Comparison of ENCODE assay signal across 10 cellular contexts in genomic region chr19:46416077-46416709, GRCh38. TPM values are rescaled to one million over a fixed set of nuclear protein-coding genes. Genes with fewer than 3 reads are reported as not detected.
A peak's percentile ranks its signal among the peaks of the same experiment; 100 is the strongest.
DNase-seq lines count a peak whose midpoint lies in the region; ATAC-seq lines count a peak whose summit lies in the region.
"Had no signal": no experiment of that assay in that cellular context is flagged by ENCODE, and none has a peak within 500 bp of the region (broad histone marks: within the 10 kb centered on the region; RNA-seq: fewer than 3 reads in every experiment).

No MANE protein-coding gene starts in this region.

- H3K9ac ChIP-seq in adipocyte (ENCODE audit: low read length), result peak overlapping the region; percentile 84

- peaks cover 6% of the 10 kb centered on the region for H3K27me3 ChIP-seq in adipocyte (replicated peaks; ENCODE audit: control insufficient read depth, insufficient read depth, low read length)

- H3K9me3 ChIP-seq in adipocyte (ENCODE audit: control insufficient read depth, low read length), result no peaks in the 10 kb centered on the region

- ATAC-seq in left cardiac atrium (peak; percentile 48 to 71), HG03135 (IDR thresholded peaks at IDR 0.05; ENCODE audit: unreplicated experiment) (no peak), HG03175 (IDR thresholded peaks at IDR 0.05; ENCODE audit: unreplicated experiment) (no peak)

- DNase-seq in NCI-H446 (lab: John Stamatoyannopoulos, UW) (peak; percentile 26 to 79), NCI-H446 treated with DMSO at 0.1 percent for 48 hours (lab: John Stamatoyannopoulos, UW) (no peak), NCI-H2107 (lab: John Stamatoyannopoulos, UW) (peak; percentile 52), adipocyte (ENCODE audit: low read depth) (peak; percentile 96), left cardiac atrium (peak; percentile 94), posterior cingulate gyrus (peak; percentile 73 to 98 (median 87))

- H3K36me3 ChIP-seq in adipocyte (ENCODE audit: control insufficient read depth, insufficient read depth, low read length, severe bottlenecking), result no peaks in the 10 kb centered on the region

- H3K4me1 ChIP-seq in adipocyte (ENCODE audit: control insufficient read depth, insufficient read depth, low read length), result peaks cover 14% of the 10 kb centered on the region

- intact Hi-C loops in left cardiac atrium (cut with DNase I) (no loop called here), posterior cingulate gyrus (cut with DNase I) (no loop called here)

- H3K4me3 ChIP-seq in adipocyte (ENCODE audit: low read length), result peak overlapping the region; percentile 83

RNA-seq across cellular contexts. Expression of gene CCDC8, which starts 2.8 kb away (rescaled TPM):
- total RNA-seq in left cardiac atrium, result 10 to 100 TPM; 29.6 to 38.4 TPM
- total RNA-seq: activated CD8-positive, alpha-beta memory T cell treated with anti-CD3 and anti-CD28 coated beads for 36 hours had no signal

RNA-seq across cellular contexts. Expression of gene PNMA8C, which starts 12.5 kb away (rescaled TPM):
- under 1 TPM; 0.09 to 0.16 TPM for total RNA-seq in left cardiac atrium
- total RNA-seq: activated CD8-positive, alpha-beta memory T cell treated with anti-CD3 and anti-CD28 coated beads for 36 hours; subcutaneous adipose tissue had no signal

RNA-seq across cellular contexts. Expression of gene PNMA8A, which starts 55.2 kb away (rescaled TPM):
- 10 to 100 TPM; 13.9 to 16.5 TPM for total RNA-seq in left cardiac atrium

Comparison
In these comparisons a context has a peak if more than half of its experiments do, and no peak if none do; other contexts are left out.
1. ATAC-seq: peak in left cardiac atrium (2 of 2); none in HG03135 (single experiment) and HG03175 (single experiment).